In genomic region chr13:23723463-23723862, GRCh38 we compare ENCODE assay signal across 15 cellular contexts.
DNase-seq lines count a peak whose midpoint lies in the region; ATAC-seq and TF ChIP-seq lines count a peak whose summit lies in the region.
"Had no signal": no experiment of that assay in that cellular context is flagged by ENCODE, and none has a peak within 500 bp of the region (broad histone marks: within the 10 kb centered on the region; RNA-seq: fewer than 3 reads in every experiment).

No MANE protein-coding gene starts in this region.

- in situ Hi-C loops in brain microvascular endothelial cell (cut with HindIII; ENCODE audit: low pct_ligation_motif_present, low sequenced_read_pairs), result no loop called here

- ATAC-seq in sciatic nerve (peak; percentile 43), HG02571 (IDR thresholded peaks at IDR 0.05; ENCODE audit: unreplicated experiment) (no peak), GM21529 (IDR thresholded peaks at IDR 0.05; ENCODE audit: unreplicated experiment) (no peak)

- no peak for TF ChIP-seq CTCF in SK-N-SH (IDR thresholded peaks at IDR 0.05)
- TF ChIP-seq CTCF in glutamatergic neuron (IDR thresholded peaks at IDR 0.05; ENCODE audit: partially characterized antibody, unreplicated experiment), result no peak
- TF ChIP-seq CTCF in brain microvascular endothelial cell (IDR thresholded peaks at IDR 0.05; ENCODE audit: low read depth, low read length, missing control alignments), result no peak

- peaks cover 22% of the 10 kb centered on the region for H3F3A ChIP-seq in SK-N-SH (replicated peaks; ENCODE audit: insufficient read depth)

- no peak for TF ChIP-seq EP300 in SK-N-SH (IDR thresholded peaks at IDR 0.05; ENCODE audit: borderline replicate concordance in 1 of 2, low read depth in 1 of 2, low read length in 1 of 2)

- peak overlapping the region; percentile 1; the same call in 1 of the 2 replicates for H3K4me2 ChIP-seq in SK-N-SH

- peak; percentile 88 for DNase-seq in EH (ENCODE audit: low read depth)
- no peak for DNase-seq in SK-N-SH
- DNase-seq in glutamatergic neuron, result no peak
- no peak for DNase-seq in sciatic nerve (ENCODE audit: low spot score)
- no peak for DNase-seq in brain microvascular endothelial cell
- no peak for DNase-seq in GDM1 (lab: John Stamatoyannopoulos, UW)
- DNase-seq: amniotic stem cell, GOT3, NCI-H1092, NCI-H526 treated with DMSO at 0.1 percent for 48 hours had no signal

- peak overlapping the region; percentile 16 to 71; a peak in 3 of 4 replicates for H3K27ac ChIP-seq in SK-N-SH (ENCODE audit: low read depth in 2 of 2, low read length in 1 of 2)
- no peak overlapping the region for H3K27ac ChIP-seq in brain microvascular endothelial cell
- H3K27ac ChIP-seq: VCaP had no signal

- no peaks in the 10 kb centered on the region for H3K9me2 ChIP-seq in SK-N-SH

- H3K36me3 ChIP-seq in SK-N-SH (replicated peaks in 1 of 2; ENCODE audit: control insufficient read depth in 1 of 2, insufficient read depth in 2 of 2, low read length in 1 of 2), result no peaks in the 10 kb centered on the region
- H3K36me3 ChIP-seq in brain microvascular endothelial cell (replicated peaks), result no peaks in the 10 kb centered on the region

- POLR2A ChIA-PET in SK-N-SH (lab: Yijun Ruan, JAX), result no interaction called here

- H3K27me3 ChIP-seq in SK-N-SH (ENCODE audit: insufficient read depth) (no peaks in the 10 kb centered on the region), brain microvascular endothelial cell (replicated peaks) (no peaks in the 10 kb centered on the region)

- TF ChIP-seq RAD21 in SK-N-SH (IDR thresholded peaks at IDR 0.05; ENCODE audit: low read length), result no peak

- 7% methylated on average over 1 of the region's 1 CpG for WGBS in SK-N-SH (ENCODE audit: low lambda C conversion rate)

- no peaks in the 10 kb centered on the region for H3K36me3 Mint-ChIP-seq in glutamatergic neuron (ENCODE audit: unreplicated experiment)

- H3K27me3 Mint-ChIP-seq in glutamatergic neuron (ENCODE audit: unreplicated experiment), result no peaks in the 10 kb centered on the region
- H3K27me3 Mint-ChIP-seq: progenitor cell of endocrine pancreas; stimulated activated naive CD8-positive, alpha-beta T cell treated with anti-CD3 and anti-CD28 coated beads, Interleukin-15, Interleukin-2, amounts not matched to agents 100 ng/mL and 50 ng/mL, for 24 hours had no signal

- H3K4me1 Mint-ChIP-seq in glutamatergic neuron (ENCODE audit: low read depth, unreplicated experiment), result peaks cover 25% of the 10 kb centered on the region

- no peaks in the 10 kb centered on the region for H4K20me1 ChIP-seq in SK-N-SH (ENCODE audit: insufficient read depth)

- H2AFZ ChIP-seq in SK-N-SH (ENCODE audit: low read depth), result peak overlapping the region; percentile 69

- no peak overlapping the region for H3K9ac ChIP-seq in SK-N-SH

- H3K9me3 Mint-ChIP-seq in glutamatergic neuron (ENCODE audit: unreplicated experiment), result peaks cover 4% of the 10 kb centered on the region
- H3K9me3 Mint-ChIP-seq: stimulated activated naive CD8-positive, alpha-beta T cell treated with anti-CD3 and anti-CD28 coated beads, Interleukin-15, Interleukin-2, amounts not matched to agents 100 ng/mL and 50 ng/mL, for 24 hours had no signal

- H3K79me2 ChIP-seq in SK-N-SH (ENCODE audit: insufficient read depth), result no peaks in the 10 kb centered on the region

- peak overlapping the region; percentile 13 for H3K4me3 Mint-ChIP-seq in glutamatergic neuron (ENCODE audit: unreplicated experiment)
- H3K4me3 Mint-ChIP-seq: stimulated activated naive CD8-positive, alpha-beta T cell treated with anti-CD3 and anti-CD28 coated beads, Interleukin-15, Interleukin-2, amounts not matched to agents 100 ng/mL and 50 ng/mL, for 24 hours had no signal

- H3K4me3 ChIP-seq in SK-N-SH (ENCODE audit: low read depth in 2 of 2, low read length in 1 of 2) (no peak overlapping the region), brain microvascular endothelial cell (ENCODE audit: low read depth, low read length) (no peak overlapping the region)

- peaks cover 9 to 19% of the 10 kb centered on the region in 2 experiments; a peak in 3 of 4 replicates for H3K4me1 ChIP-seq in SK-N-SH (ENCODE audit: control insufficient read depth in 1 of 2, insufficient read depth in 2 of 2, low read depth in 1 of 2, low read length in 1 of 2)

- CTCF ChIA-PET in SK-N-SH (lab: Yijun Ruan, JAX), result no interaction called here

- H3K27ac Mint-ChIP-seq in glutamatergic neuron (ENCODE audit: unreplicated experiment), result peak overlapping the region; percentile 80
- H3K27ac Mint-ChIP-seq: progenitor cell of endocrine pancreas; stimulated activated naive CD8-positive, alpha-beta T cell treated with anti-CD3 and anti-CD28 coated beads, Interleukin-15, Interleukin-2, amounts not matched to agents 100 ng/mL and 50 ng/mL, for 24 hours had no signal

- no peaks in the 10 kb centered on the region for H3K9me3 ChIP-seq in SK-N-SH

- intact Hi-C loops in sciatic nerve (cut with DNase I), result no loop called here

TF ChIP-seq in SK-N-SH, 30 proteins besides CTCF, POLR2A, EP300 and RAD21:
- TF ChIP-seq GATA2 (CRISPR knock-in tag; IDR thresholded peaks at IDR 0.05) (no peak), USF1 (IDR thresholded peaks at IDR 0.05; ENCODE audit: borderline replicate concordance, low read depth) (no peak), MAX (IDR thresholded peaks at IDR 0.05; ENCODE audit: low read depth) (no peak), FOXM1 (IDR thresholded peaks at IDR 0.05; ENCODE audit: low read depth) (no peak), RXRA (IDR thresholded peaks at IDR 0.05; ENCODE audit: borderline replicate concordance, low read depth) (no peak), CHD2 (IDR thresholded peaks at IDR 0.05; ENCODE audit: low read length, partially characterized antibody) (no peak), RCOR1 (IDR thresholded peaks at IDR 0.05; ENCODE audit: low read length) (no peak), MXI1 (IDR thresholded peaks at IDR 0.05; ENCODE audit: low read depth, low read length) (no peak), ELF1 (IDR thresholded peaks at IDR 0.05) (no peak), GABPA (IDR thresholded peaks at IDR 0.05; ENCODE audit: low read depth) (no peak), NRF1 (IDR thresholded peaks at IDR 0.05; ENCODE audit: low read depth, low read length) (no peak), NFIC (IDR thresholded peaks at IDR 0.05; ENCODE audit: borderline replicate concordance) (no peak), JUND (IDR thresholded peaks at IDR 0.05) (no peak), TAF1 (IDR thresholded peaks at IDR 0.05; ENCODE audit: borderline replicate concordance, low read depth, low read length) (no peak), SIN3A (IDR thresholded peaks at IDR 0.05; ENCODE audit: borderline replicate concordance, low read depth, low read length) (no peak)
- TF ChIP-seq, protein P1, sequence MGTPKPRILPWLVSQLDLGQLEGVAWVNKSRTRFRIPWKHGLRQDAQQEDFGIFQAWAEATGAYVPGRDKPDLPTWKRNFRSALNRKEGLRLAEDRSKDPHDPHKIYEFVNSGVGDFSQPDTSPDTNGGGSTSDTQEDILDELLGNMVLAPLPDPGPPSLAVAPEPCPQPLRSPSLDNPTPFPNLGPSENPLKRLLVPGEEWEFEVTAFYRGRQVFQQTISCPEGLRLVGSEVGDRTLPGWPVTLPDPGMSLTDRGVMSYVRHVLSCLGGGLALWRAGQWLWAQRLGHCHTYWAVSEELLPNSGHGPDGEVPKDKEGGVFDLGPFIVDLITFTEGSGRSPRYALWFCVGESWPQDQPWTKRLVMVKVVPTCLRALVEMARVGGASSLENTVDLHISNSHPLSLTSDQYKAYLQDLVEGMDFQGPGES (IDR thresholded peaks at IDR 0.05; ENCODE audit: low read depth, low read length), result no peak
- TF ChIP-seq, protein P2, sequence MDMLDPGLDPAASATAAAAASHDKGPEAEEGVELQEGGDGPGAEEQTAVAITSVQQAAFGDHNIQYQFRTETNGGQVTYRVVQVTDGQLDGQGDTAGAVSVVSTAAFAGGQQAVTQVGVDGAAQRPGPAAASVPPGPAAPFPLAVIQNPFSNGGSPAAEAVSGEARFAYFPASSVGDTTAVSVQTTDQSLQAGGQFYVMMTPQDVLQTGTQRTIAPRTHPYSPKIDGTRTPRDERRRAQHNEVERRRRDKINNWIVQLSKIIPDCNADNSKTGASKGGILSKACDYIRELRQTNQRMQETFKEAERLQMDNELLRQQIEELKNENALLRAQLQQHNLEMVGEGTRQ (IDR thresholded peaks at IDR 0.05; ENCODE audit: borderline replicate concordance, low read depth, low read length), result no peak
